15 cellular contexts compared by ENCODE assay signal in genomic region chr1:245108909-245109308, GRCh38.
"Had no signal": no experiment of that assay in that cellular context is flagged by ENCODE, and none has a peak within 500 bp of the region (broad histone marks: within the 10 kb centered on the region; RNA-seq: fewer than 3 reads in every experiment).

No MANE protein-coding gene starts in this region.

- ATAC-seq: activated CD4-positive, CD25-positive, alpha-beta regulatory T cell treated with anti-CD3 and anti-CD28 coated beads, Interleukin-2, amount 50 U/mL, for 24 hours; gastroesophageal sphincter; left colon; lower lobe of right lung had no signal

- H3K27ac ChIP-seq: gastroesophageal sphincter, lower lobe of right lung, thyroid gland, uterus had no signal

- H3K36me3 Mint-ChIP-seq: activated naive CD8-positive, alpha-beta T cell treated with anti-CD3 and anti-CD28 coated beads, Interleukin-2, amount 10 ng/mL, durations not matched to agents 7 days and 5 days; mesothelial cell of epicardium had no signal

- H3K4me3 Mint-ChIP-seq: activated naive CD8-positive, alpha-beta T cell treated with anti-CD3 and anti-CD28 coated beads, Interleukin-2, amount 10 ng/mL, durations not matched to agents 7 days and 5 days; activated T-helper 1 cell treated with anti-CD3 and anti-CD28 coated beads, Interleukin-12 subunit alpha, Interleukin-12 subunit beta, Interleukin-2, Interleukin-4 antibody, amounts not matched to agents 30 ng/mL and 10 ng/mL and 1 ng/mL, durations not matched to agents 14 hours and 24 hours and 36 hours; brain; central memory CD8-positive, alpha-beta T cell; mesothelial cell of epicardium; T-helper 2 cell treated with Interferon-gamma antibody and Interleukin-4, amounts not matched to agents 5 μg/mL and 100 μg/mL, for 36 hours had no signal

- H3K4me3 ChIP-seq: gastroesophageal sphincter, lower lobe of right lung, thyroid gland, uterus had no signal

- DNase-seq: activated naive CD4-positive, alpha-beta T cell; activated naive CD8-positive, alpha-beta T cell treated with anti-CD3 and anti-CD28 coated beads, Interleukin-2, amount 10 ng/mL, durations not matched to agents 7 days and 5 days; effector memory CD4-positive, alpha-beta T cell; left colon; lower lobe of right lung; stimulated activated CD4-positive, alpha-beta T cell treated with anti-CD3 and anti-CD28 coated beads, Interleukin-1b, Interleukin-23, amount 100 ng/mL, for 48 hours; thyroid gland; uterus had no signal

- H3K27ac Mint-ChIP-seq: activated naive CD8-positive, alpha-beta T cell treated with anti-CD3 and anti-CD28 coated beads, Interleukin-2, amount 10 ng/mL, durations not matched to agents 7 days and 5 days; activated T-helper 1 cell treated with anti-CD3 and anti-CD28 coated beads, Interleukin-12 subunit alpha, Interleukin-12 subunit beta, Interleukin-2, Interleukin-4 antibody, amounts not matched to agents 30 ng/mL and 10 ng/mL and 1 ng/mL, durations not matched to agents 14 hours and 24 hours and 36 hours; T-helper 2 cell treated with Interferon-gamma antibody and Interleukin-4, amounts not matched to agents 5 μg/mL and 100 μg/mL, for 36 hours had no signal

- H3K27me3 Mint-ChIP-seq: activated naive CD8-positive, alpha-beta T cell treated with anti-CD3 and anti-CD28 coated beads, Interleukin-2, amount 10 ng/mL, durations not matched to agents 7 days and 5 days had no signal

- H3K9me3 Mint-ChIP-seq: activated naive CD8-positive, alpha-beta T cell treated with anti-CD3 and anti-CD28 coated beads, Interleukin-2, amount 10 ng/mL, durations not matched to agents 7 days and 5 days; activated T-helper 1 cell treated with anti-CD3 and anti-CD28 coated beads, Interleukin-12 subunit alpha, Interleukin-12 subunit beta, Interleukin-2, Interleukin-4 antibody, amounts not matched to agents 30 ng/mL and 10 ng/mL and 1 ng/mL, durations not matched to agents 14 hours and 24 hours and 36 hours; central memory CD8-positive, alpha-beta T cell; T-helper 2 cell treated with Interferon-gamma antibody and Interleukin-4, amounts not matched to agents 5 μg/mL and 100 μg/mL, for 36 hours had no signal

- H3K4me1 ChIP-seq: gastroesophageal sphincter, lower lobe of right lung, uterus had no signal

- H3K4me1 Mint-ChIP-seq: activated naive CD8-positive, alpha-beta T cell treated with anti-CD3 and anti-CD28 coated beads, Interleukin-2, amount 10 ng/mL, durations not matched to agents 7 days and 5 days; central memory CD8-positive, alpha-beta T cell had no signal

- H3K27me3 ChIP-seq: gastroesophageal sphincter, thyroid gland, uterus had no signal
